ENCODE assay signal across 13 cellular contexts in genomic region chr3:11555823-11556222, GRCh38.
DNase-seq lines count a peak whose midpoint lies in the region; ATAC-seq and TF ChIP-seq lines count a peak whose summit lies in the region.
"Had no signal": no experiment of that assay in that cellular context is flagged by ENCODE, and none has a peak within 500 bp of the region (broad histone marks: within the 10 kb centered on the region; RNA-seq: fewer than 3 reads in every experiment).

No MANE protein-coding gene starts in this region.

- peaks cover 0 to 66% (median 8%) of the 10 kb centered on the region in 9 donors for H3K36me3 ChIP-seq in heart right ventricle
- H3K36me3 ChIP-seq in esophagus squamous epithelium: peaks cover 3 to 76% (median 17%) of the 10 kb centered on the region in 3 donors
- H3K36me3 ChIP-seq in psoas muscle (ENCODE audit: insufficient read depth in 1 of 2, low read depth in 1 of 2): peaks cover 0 to 36% of the 10 kb centered on the region in 2 donors

- H3K27ac ChIP-seq in heart right ventricle: peak overlapping the region in 9 of 10 donors; percentile 28 to 82 (median 52)
- H3K27ac ChIP-seq in esophagus squamous epithelium: peak overlapping the region in 3 of 4 donors; percentile 36 to 59 (median 50)
- peak overlapping the region; percentile 62 for H3K27ac ChIP-seq in psoas muscle

- TF ChIP-seq CTCF in heart right ventricle (IDR thresholded peaks at IDR 0.05) (no peak), esophagus squamous epithelium (IDR thresholded peaks at IDR 0.05) (no peak), psoas muscle (IDR thresholded peaks at IDR 0.05) (no peak)

- intact Hi-C loops in heart right ventricle (cut with DNase I) (loop anchor here in 2 of 10 donors (5.0 to 10.0 kb wide), 2 partner anchors 86 to 171 kb away; partner anchors contain the start of gene VGLL4 (in 1 of the 2)), left cardiac atrium (cut with DNase I) (no loop called here), esophagus squamous epithelium (cut with DNase I) (no loop called here), psoas muscle (cut with DNase I) (no loop called here)

- no peak for TF ChIP-seq POLR2A in esophagus squamous epithelium (IDR thresholded peaks at IDR 0.05)

- DNase-seq in heart right ventricle (no peak), left cardiac atrium (no peak), esophagus squamous epithelium (lab: John Stamatoyannopoulos, UW) (no peak), psoas muscle (no peak), SKM-1 (lab: John Stamatoyannopoulos, UW; ENCODE audit: unreplicated experiment) (no peak), NCI-H2029 treated with DMSO at 0.1 percent for 48 hours (lab: John Stamatoyannopoulos, UW) (no peak)
- DNase-seq: activated CD4-positive, alpha-beta T cell treated with anti-CD3 and anti-CD28 coated beads for 48 hours; GM23248; NCI-H1436; NCI-H446; T1000 had no signal

- ATAC-seq in heart right ventricle: no peak
- no peak for ATAC-seq in left cardiac atrium
- no peak for ATAC-seq in psoas muscle
- no peak for ATAC-seq in esophagus mucosa
- ATAC-seq in GM18907 (IDR thresholded peaks at IDR 0.05; ENCODE audit: unreplicated experiment): no peak

- H3K4me3 ChIP-seq in heart right ventricle: no peak overlapping the region
- H3K4me3 ChIP-seq in esophagus squamous epithelium: no peak overlapping the region
- H3K4me3 ChIP-seq in psoas muscle: no peak overlapping the region
- H3K4me3 ChIP-seq: GM23248 had no signal

- H3K9me3 ChIP-seq in heart right ventricle: no peaks in the 10 kb centered on the region
- H3K9me3 ChIP-seq in esophagus squamous epithelium: no peaks in the 10 kb centered on the region
- H3K9me3 ChIP-seq in psoas muscle: no peaks in the 10 kb centered on the region

- peaks cover 40 to 93% (median 74%) of the 10 kb centered on the region in 9 donors for H3K4me1 ChIP-seq in heart right ventricle
- peaks cover 30 to 80% (median 47%) of the 10 kb centered on the region in 3 donors for H3K4me1 ChIP-seq in esophagus squamous epithelium
- peaks cover 69% of the 10 kb centered on the region for H3K4me1 ChIP-seq in psoas muscle

- 79 to 82% methylated on average over 9 of the region's 9 CpGs for WGBS in heart right ventricle, 2 donors
- 81 to 93% methylated on average over 9 of the region's 9 CpGs for WGBS in esophagus squamous epithelium, 2 donors
- WGBS in psoas muscle, 3 donors: 40 to 58% (median 41%) methylated on average over 9 of the region's 9 CpGs

- H3K27me3 ChIP-seq in heart right ventricle (no peaks in the 10 kb centered on the region), esophagus squamous epithelium (no peaks in the 10 kb centered on the region), psoas muscle (ENCODE audit: insufficient read depth in 3 of 3, low read length in 2 of 3) (no peaks in the 10 kb centered on the region)
